In genomic region chrX:65073233-65073632, GRCh38 we compare ENCODE assay signal across 28 cellular contexts. TPM values are rescaled to one million over a fixed set of nuclear protein-coding genes. Genes with fewer than 3 reads are reported as not detected.
"Had no signal": no experiment of that assay in that cellular context is flagged by ENCODE, and none has a peak within 500 bp of the region (broad histone marks: within the 10 kb centered on the region; RNA-seq: fewer than 3 reads in every experiment).

No MANE protein-coding gene starts in this region.

- H3K4me1 Mint-ChIP-seq: endodermal cell had no signal

- H3K4me3 Mint-ChIP-seq: dendritic cell treated with granulocyte-macrophage colony-stimulating factor and Interleukin-4, amounts not matched to agents 40 ng/mL and 50 ng/mL, for 4 days; effector memory CD8-positive, alpha-beta T cell; endodermal cell had no signal

- H3K27me3 ChIP-seq: colonic mucosa, esophagus muscularis mucosa, esophagus squamous epithelium, foreskin keratinocyte, gastrocnemius medialis, gastroesophageal sphincter, heart left ventricle, heart right ventricle had no signal

- H3K27ac ChIP-seq: colonic mucosa, coronary artery, dorsolateral prefrontal cortex, epithelial cell of prostate, esophagus muscularis mucosa, esophagus squamous epithelium, foreskin keratinocyte, gastrocnemius medialis, gastroesophageal sphincter, heart left ventricle, heart right ventricle had no signal

- DNase-seq: colonic mucosa; cortex of kidney; dermis blood vessel endothelial cell; dorsolateral prefrontal cortex; effector CD4-positive, alpha-beta T cell; effector CD8-positive, alpha-beta T cell; effector memory CD4-positive, alpha-beta T cell; effector memory CD8-positive, alpha-beta T cell; endodermal cell; erythroblast; esophagus squamous epithelium; foreskin fibroblast; foreskin keratinocyte; foreskin melanocyte; gastrocnemius medialis; glutamatergic neuron; head of caudate nucleus; heart left ventricle; heart right ventricle had no signal

- H3K27me3 Mint-ChIP-seq: dendritic cell treated with granulocyte-macrophage colony-stimulating factor and Interleukin-4, amounts not matched to agents 40 ng/mL and 50 ng/mL, for 4 days; effector memory CD8-positive, alpha-beta T cell had no signal

- ATAC-seq: effector memory CD8-positive, alpha-beta T cell; esophagus mucosa; foreskin keratinocyte; gastrocnemius medialis; gastroesophageal sphincter; heart left ventricle; heart right ventricle had no signal

- H3K4me3 ChIP-seq: colonic mucosa, coronary artery, dorsolateral prefrontal cortex, esophagus muscularis mucosa, esophagus squamous epithelium, gastrocnemius medialis, gastroesophageal sphincter, heart left ventricle, heart right ventricle had no signal

- H3K9me3 ChIP-seq: colonic mucosa, esophagus squamous epithelium, gastrocnemius medialis had no signal

- H3K36me3 ChIP-seq: colonic mucosa, gastrocnemius medialis, heart left ventricle, heart right ventricle had no signal

- H3K27ac Mint-ChIP-seq: dendritic cell treated with granulocyte-macrophage colony-stimulating factor and Interleukin-4, amounts not matched to agents 40 ng/mL and 50 ng/mL, for 4 days; effector memory CD8-positive, alpha-beta T cell; endodermal cell had no signal

- H3K4me1 ChIP-seq: colonic mucosa, esophagus muscularis mucosa, esophagus squamous epithelium, foreskin keratinocyte, gastrocnemius medialis, gastroesophageal sphincter, heart left ventricle, heart right ventricle had no signal

RNA-seq across cellular contexts. Expression of gene ZC3H12B, which starts 38.6 kb away (rescaled TPM):
- total RNA-seq: dermis blood vessel endothelial cell, dermis microvascular lymphatic vessel endothelial cell, endothelial cell of umbilical vein, glomerular endothelial cell had no signal
- polyA plus RNA-seq: endothelial cell of umbilical vein had no signal
